8 cellular contexts compared by ENCODE assay signal in the genomic region with DNA sequence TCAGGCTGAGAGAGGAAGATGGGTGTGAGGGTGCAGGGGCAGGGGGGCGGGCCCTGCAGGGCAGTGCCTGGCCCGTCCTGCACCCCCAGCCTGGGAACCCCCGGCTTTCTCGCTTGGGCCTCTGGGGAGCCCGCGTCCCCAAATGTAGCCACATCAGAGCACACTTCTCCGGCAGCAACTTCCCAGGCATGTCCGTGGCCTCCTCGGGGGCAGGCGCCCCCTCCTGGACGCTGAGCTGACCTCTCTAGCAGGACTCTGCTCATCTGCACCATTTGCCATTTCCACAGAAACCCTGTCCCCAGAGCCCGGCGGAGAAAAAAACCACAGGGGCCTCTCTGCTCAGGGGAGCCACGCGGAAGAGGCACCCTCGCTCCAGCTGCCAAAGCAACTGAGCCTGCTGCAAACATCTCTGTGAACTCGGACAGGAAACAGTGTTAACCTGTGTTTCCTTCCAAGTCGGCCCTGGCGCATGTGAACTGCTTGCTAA.
DNase-seq lines count a peak whose midpoint lies in the region; ATAC-seq and TF ChIP-seq lines count a peak whose summit lies in the region.

No MANE protein-coding gene starts in this region.

- H3K36me3 Mint-ChIP-seq in T-helper 1 cell treated with Interleukin-12 subunit alpha and Interleukin-12 subunit beta and Interleukin-4 antibody, amounts not matched to agents 30 μg/mL and 1 μg/mL, for 36 hours (ENCODE audit: low read depth), result peaks cover 12% of the 10 kb centered on the region
- peaks cover 15% of the 10 kb centered on the region for H3K36me3 Mint-ChIP-seq in progenitor cell of endocrine pancreas (ENCODE audit: insufficient read depth)

- no peaks in the 10 kb centered on the region for H3K27me3 Mint-ChIP-seq in T-helper 1 cell treated with Interleukin-12 subunit alpha and Interleukin-12 subunit beta and Interleukin-4 antibody, amounts not matched to agents 30 μg/mL and 1 μg/mL, for 36 hours (ENCODE audit: low read depth)
- H3K27me3 Mint-ChIP-seq in progenitor cell of endocrine pancreas, result no peaks in the 10 kb centered on the region

- H3K9me3 Mint-ChIP-seq in T-helper 1 cell treated with Interleukin-12 subunit alpha and Interleukin-12 subunit beta and Interleukin-4 antibody, amounts not matched to agents 30 μg/mL and 1 μg/mL, for 36 hours, result no peaks in the 10 kb centered on the region
- no peaks in the 10 kb centered on the region for H3K9me3 Mint-ChIP-seq in progenitor cell of endocrine pancreas (ENCODE audit: low read depth)

- peak overlapping the region; percentile 17 for H3K4me3 Mint-ChIP-seq in T-helper 1 cell treated with Interleukin-12 subunit alpha and Interleukin-12 subunit beta and Interleukin-4 antibody, amounts not matched to agents 30 μg/mL and 1 μg/mL, for 36 hours
- H3K4me3 Mint-ChIP-seq in progenitor cell of endocrine pancreas (ENCODE audit: low read depth), result no peak overlapping the region

- peak; percentile 93 for DNase-seq in GM13977 (ENCODE audit: low spot score)
- peak; percentile 69 for DNase-seq in ecto neural progenitor cell (ENCODE audit: low spot score)
- DNase-seq in progenitor cell of endocrine pancreas (ENCODE audit: low spot score, unreplicated experiment), result no peak
- no peak for DNase-seq in islet precursor cell
- no peak for DNase-seq in H4 (ENCODE audit: low spot score)
- DNase-seq in NCI-H2107 treated with DMSO at 0.1 percent for 48 hours (lab: John Stamatoyannopoulos, UW; ENCODE audit: unreplicated experiment), result no peak

- H3K27ac Mint-ChIP-seq in T-helper 1 cell treated with Interleukin-12 subunit alpha and Interleukin-12 subunit beta and Interleukin-4 antibody, amounts not matched to agents 30 μg/mL and 1 μg/mL, for 36 hours, result peak overlapping the region; percentile 59
- H3K27ac Mint-ChIP-seq in progenitor cell of endocrine pancreas, result no peak overlapping the region

- ATAC-seq in HG02678 (IDR thresholded peaks at IDR 0.05; ENCODE audit: unreplicated experiment), result peak; percentile 54

- peaks cover 31% of the 10 kb centered on the region for H3K4me1 Mint-ChIP-seq in T-helper 1 cell treated with Interleukin-12 subunit alpha and Interleukin-12 subunit beta and Interleukin-4 antibody, amounts not matched to agents 30 μg/mL and 1 μg/mL, for 36 hours (ENCODE audit: low read depth)
- H3K4me1 Mint-ChIP-seq in progenitor cell of endocrine pancreas (ENCODE audit: low read depth), result peaks cover 16% of the 10 kb centered on the region

- TF ChIP-seq CTCF in GM13977 (IDR thresholded peaks at IDR 0.05; ENCODE audit: extremely low read depth, insufficient read depth, missing control alignments) (peak; percentile 70), progenitor cell of endocrine pancreas (IDR thresholded peaks at IDR 0.05; ENCODE audit: unreplicated experiment) (peak; percentile 63)

- in situ Hi-C loops in GM13977 (cut with MboI; ENCODE audit: low pct_unique_long_range_greater_than_20kb, low sequenced_read_pairs, unreplicated experiment), result no loop called here

Comparison
In these comparisons a context has a peak if more than half of its experiments do, and no peak if none do; other contexts are left out.
1. DNase-seq: peak in GM13977 (single experiment) and ecto neural progenitor cell (single experiment); none in progenitor cell of endocrine pancreas (single experiment), islet precursor cell (single experiment), H4 (single experiment) and NCI-H2107 treated with DMSO at 0.1 percent for 48 hours (single experiment).